In the genomic region with DNA sequence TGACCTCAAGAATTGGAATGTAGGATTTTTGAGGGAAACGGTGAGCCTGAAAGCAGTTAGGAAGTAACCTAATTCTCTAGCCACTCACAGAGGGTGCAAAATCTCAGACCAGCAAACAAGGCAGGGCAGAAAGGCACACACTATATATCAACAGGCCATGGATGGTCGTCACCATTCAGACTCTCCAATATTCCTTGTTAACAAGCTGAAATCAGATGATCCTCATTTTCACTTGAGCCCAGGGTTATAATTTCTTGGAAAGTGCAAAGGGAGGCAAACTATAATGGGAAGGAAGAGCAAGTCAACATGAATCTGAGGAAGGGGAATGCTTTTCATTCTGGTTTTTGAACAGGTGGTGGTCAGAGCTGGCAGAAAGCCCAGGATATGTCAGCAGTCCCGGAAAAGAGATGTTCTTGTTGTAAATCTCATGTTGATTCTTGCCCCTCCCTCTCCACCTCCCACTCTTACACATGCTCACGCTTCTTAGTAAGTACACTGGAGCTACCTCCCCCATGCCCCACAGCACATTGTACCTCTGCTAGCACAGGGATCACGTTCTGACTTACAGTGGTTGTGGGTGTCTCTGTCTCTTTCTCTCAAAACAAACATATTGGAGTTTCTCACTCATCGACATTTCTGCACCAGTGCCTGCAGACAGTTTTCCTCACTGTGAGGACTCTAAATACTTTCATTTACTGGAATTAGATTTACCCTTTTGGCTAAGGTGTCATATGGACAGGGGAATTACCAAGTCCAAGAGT, we compare ENCODE assay signal across 8 cellular contexts.
A peak's percentile ranks its signal among the peaks of the same experiment; 100 is the strongest.
DNase-seq lines count a peak whose midpoint lies in the region; ATAC-seq, FAIRE-seq and TF ChIP-seq lines count a peak whose summit lies in the region.

No MANE protein-coding gene starts in this region.

- peak; percentile 55 for ATAC-seq in GM21390 (IDR thresholded peaks at IDR 0.05; ENCODE audit: unreplicated experiment)

- no peak overlapping the region for H3K4me3 Mint-ChIP-seq in Calu3 (ENCODE audit: low read depth, unreplicated experiment)
- H3K4me3 Mint-ChIP-seq in astrocyte (ENCODE audit: unreplicated experiment), result peak overlapping the region; percentile 23

- H3K27ac ChIP-seq in PC-9, result no peak overlapping the region
- H3K27ac ChIP-seq in astrocyte (ENCODE audit: low read depth, low read length), result no peak overlapping the region
- no peak overlapping the region for H3K27ac ChIP-seq in osteoblast (ENCODE audit: low read depth, low read length)
- H3K27ac ChIP-seq in caudate nucleus (ENCODE audit: low read depth, low read length), result no peak overlapping the region

- H2AFZ ChIP-seq in PC-9 (peak overlapping the region; percentile 35; the same call in 1 of the 2 replicates), astrocyte (ENCODE audit: low read depth, low read length) (no peak overlapping the region), osteoblast (ENCODE audit: low read length) (peak overlapping the region; percentile 3)

- no peak for FAIRE-seq in astrocyte (lab: Jason Lieb, UNC)

- H3K27me3 Mint-ChIP-seq in Calu3 (ENCODE audit: unreplicated experiment) (no peaks in the 10 kb centered on the region), astrocyte (ENCODE audit: low read depth, unreplicated experiment) (peaks cover 2% of the 10 kb centered on the region)

- H3K9me3 Mint-ChIP-seq in Calu3 (ENCODE audit: low read depth, unreplicated experiment) (peaks cover 3% of the 10 kb centered on the region), astrocyte (ENCODE audit: unreplicated experiment) (peaks cover 7% of the 10 kb centered on the region)

- H3K9me2 ChIP-seq in PC-9 (ENCODE audit: insufficient read depth), result no peaks in the 10 kb centered on the region

- H3K27ac Mint-ChIP-seq in Calu3 (ENCODE audit: unreplicated experiment), result peak overlapping the region; percentile 5
- H3K27ac Mint-ChIP-seq in astrocyte (ENCODE audit: unreplicated experiment), result peak overlapping the region; percentile 21

- H3K4me1 Mint-ChIP-seq in Calu3 (ENCODE audit: low read depth, unreplicated experiment), result peaks cover 57% of the 10 kb centered on the region
- H3K4me1 Mint-ChIP-seq in astrocyte (ENCODE audit: low read depth, unreplicated experiment), result peaks cover 52% of the 10 kb centered on the region

- H3K36me3 Mint-ChIP-seq in Calu3 (ENCODE audit: insufficient read depth, unreplicated experiment) (no peaks in the 10 kb centered on the region), astrocyte (ENCODE audit: low read depth, unreplicated experiment) (no peaks in the 10 kb centered on the region)

- H3K79me2 ChIP-seq in PC-9 (ENCODE audit: low read depth) (no peaks in the 10 kb centered on the region), astrocyte (ENCODE audit: insufficient read depth, low read length) (no peaks in the 10 kb centered on the region), osteoblast (ENCODE audit: insufficient read depth, low read length) (no peaks in the 10 kb centered on the region)

- H3K27me3 ChIP-seq in PC-9 (ENCODE audit: insufficient read depth, low read depth) (no peaks in the 10 kb centered on the region), astrocyte (ENCODE audit: insufficient read depth, low read length) (no peaks in the 10 kb centered on the region), osteoblast (ENCODE audit: insufficient read depth, low read length) (no peaks in the 10 kb centered on the region)

- CTCF ChIA-PET in Calu3 (lab: Charles Lee), result interaction anchor here (1.0 to 1.2 kb wide), 3 partner anchors 9 to 30 kb away, joined by 3 read pairs; no protein-coding TSS in a partner anchor
- CTCF ChIA-PET in PC-9 (lab: Charles Lee), result no interaction called here

- H3K9ac ChIP-seq in astrocyte (ENCODE audit: low read length), result no peak overlapping the region

- H3F3A ChIP-seq in PC-9 (ENCODE audit: insufficient read depth, low read depth), result peaks cover 6% of the 10 kb centered on the region; the same call in 1 of the 2 replicates

- TF ChIP-seq CTCF in Calu3 (IDR thresholded peaks at IDR 0.05; ENCODE audit: unreplicated experiment) (no peak), PC-9 (conservative IDR thresholded peaks at IDR 0.05) (no peak), astrocyte (IDR thresholded peaks at IDR 0.05; ENCODE audit: insufficient read depth, low read depth, low read length) (no peak), osteoblast (IDR thresholded peaks at IDR 0.05; ENCODE audit: extremely low read depth, low read depth, low read length) (no peak)

- H3K4me1 ChIP-seq in PC-9 (replicated peaks; ENCODE audit: insufficient read depth) (no peaks in the 10 kb centered on the region), astrocyte (ENCODE audit: insufficient read depth, low read length) (peaks cover 42% of the 10 kb centered on the region), osteoblast (ENCODE audit: insufficient read depth, low read length) (peaks cover 38% of the 10 kb centered on the region)

- H3K4me2 ChIP-seq in PC-9 (no peak overlapping the region), astrocyte (ENCODE audit: low read length) (peak overlapping the region; percentile 7), osteoblast (ENCODE audit: insufficient read depth, low read length) (no peak overlapping the region)

- H3K9me3 ChIP-seq in PC-9 (ENCODE audit: insufficient read depth, low read depth) (peaks cover 2% of the 10 kb centered on the region; the same call in 1 of the 2 replicates), astrocyte (ENCODE audit: insufficient read depth, low read depth, low read length) (no peaks in the 10 kb centered on the region), osteoblast (ENCODE audit: low read depth, low read length) (no peaks in the 10 kb centered on the region)

- H3K36me3 ChIP-seq in PC-9 (ENCODE audit: low read depth) (no peaks in the 10 kb centered on the region), astrocyte (ENCODE audit: insufficient read depth, low read length) (no peaks in the 10 kb centered on the region), osteoblast (ENCODE audit: insufficient read depth, low read length) (no peaks in the 10 kb centered on the region)

- H3K4me3 ChIP-seq in PC-9 (no peak overlapping the region), astrocyte (ENCODE audit: insufficient read depth, low read depth, low read length) (no peak overlapping the region), osteoblast (ENCODE audit: insufficient read depth, low read length) (no peak overlapping the region)

- intact Hi-C loops in Calu3 (cut with micrococcal nuclease; ENCODE audit: unreplicated experiment), result no loop called here
- intact Hi-C loops in PC-9 (cut with micrococcal nuclease; ENCODE audit: unreplicated experiment), result loop anchor here (5.0 kb wide), 1 partner anchor 56 kb away; no protein-coding TSS in a partner anchor

- DNase-seq in Calu3 (peak; percentile 50), HuH-7.5 (ENCODE audit: low spot score) (peak; percentile 25), PC-9 (no peak), astrocyte (ENCODE audit: low read depth) (peak; percentile 84), osteoblast (ENCODE audit: insufficient read length, low spot score, missing footprints) (peak; percentile 19), caudate nucleus (lab: John Stamatoyannopoulos, UW) (no peak)
- no peak for DNase-seq in effector CD4-positive, alpha-beta T cell

- BruUV-seq in Calu3 (replicated peaks; lab: Mats Ljungman, UMichigan) (no TSS peak), PC-9 (replicated peaks; lab: Mats Ljungman, UMichigan) (no TSS peak)

- H4K20me1 ChIP-seq in PC-9 (ENCODE audit: insufficient read depth) (no peaks in the 10 kb centered on the region), astrocyte (ENCODE audit: insufficient read depth, low read length) (no peaks in the 10 kb centered on the region), osteoblast (ENCODE audit: insufficient read depth, low read length) (no peaks in the 10 kb centered on the region)

- POLR2A ChIA-PET in PC-9 (lab: Charles Lee; ENCODE audit: unreplicated experiment), result no interaction called here

Comparison
In these comparisons a context has a peak if more than half of its experiments do, and no peak if none do; other contexts are left out.
1. DNase-seq: peak in Calu3 (single experiment), HuH-7.5 (single experiment), astrocyte (single experiment) and osteoblast (single experiment); none in PC-9 (0 of 2), effector CD4-positive, alpha-beta T cell (single experiment) and caudate nucleus (0 of 61).